8 cellular contexts compared by ENCODE assay signal in genomic region chr11:90851196-90851595, GRCh38.
"Had no signal": no experiment of that assay in that cellular context is flagged by ENCODE, and none has a peak within 500 bp of the region (broad histone marks: within the 10 kb centered on the region; RNA-seq: fewer than 3 reads in every experiment).

No MANE protein-coding gene starts in this region.

- DNase-seq: H7, HFFc6, Kasumi-1, KG1 had no signal

- ATAC-seq: GM23338, HCT116 had no signal

- H2AFZ ChIP-seq: GM23338 had no signal

- H3K36me3 ChIP-seq: HAP-1 had no signal

- H3K4me2 ChIP-seq: GM23338 had no signal

- H3K9me3 ChIP-seq: HAP-1 had no signal

- H3K27ac ChIP-seq: HL-60 had no signal

- H3K4me3 ChIP-seq: GM23338, HAP-1 had no signal
